In the genomic region with DNA sequence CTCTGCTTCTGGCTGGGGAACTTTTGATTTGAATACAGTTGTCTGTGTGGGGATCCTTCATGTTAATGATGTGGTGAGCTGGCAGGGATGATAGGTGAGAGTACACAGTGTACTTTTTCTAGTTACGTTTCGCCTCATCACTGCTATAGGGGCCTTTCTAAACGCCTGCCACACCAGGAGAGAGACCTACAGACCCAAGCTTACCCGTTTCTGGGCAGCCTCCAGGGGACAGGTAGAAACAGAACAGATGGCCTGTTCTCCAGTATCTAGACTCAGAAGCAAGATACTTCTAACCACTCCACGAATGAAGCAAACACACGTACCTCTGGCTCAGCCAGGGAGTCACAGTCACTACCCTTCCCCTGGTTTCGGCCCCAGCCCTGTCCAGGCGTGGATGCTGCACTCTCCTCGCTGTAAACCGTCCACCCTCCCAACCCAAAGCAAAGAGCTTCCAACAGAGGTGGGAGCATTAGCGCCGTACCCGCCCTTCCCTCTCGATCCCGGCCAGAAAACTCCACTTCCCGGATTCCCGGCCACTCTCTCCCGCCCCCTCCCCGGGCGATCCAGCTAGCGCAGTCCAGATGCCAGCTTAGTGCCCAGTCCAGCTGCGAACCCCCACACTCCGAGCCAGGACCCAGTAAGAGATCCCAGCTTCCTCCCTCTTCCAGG, we compare ENCODE assay signal across 8 cellular contexts. TPM values are rescaled to one million over a fixed set of nuclear protein-coding genes. Genes with fewer than 3 reads are reported as not detected.
DNase-seq lines count a peak whose midpoint lies in the region; ATAC-seq and TF ChIP-seq lines count a peak whose summit lies in the region.

No MANE protein-coding gene starts in this region.

- no peak overlapping the region for H4K91ac ChIP-seq in mesenchymal stem cell (ENCODE audit: low read length)

- peak overlapping the region; percentile 81 for H3K4me2 ChIP-seq in mesenchymal stem cell (ENCODE audit: low read length, poor library complexity, severe bottlenecking)

- H3K4ac ChIP-seq in mesenchymal stem cell (ENCODE audit: low read depth in 1 of 2, low read length in 2 of 2) = peak overlapping the region in 1 of 2 experiments; percentile 81

- H3K18ac ChIP-seq in mesenchymal stem cell (ENCODE audit: low read depth in 1 of 2, low read length in 2 of 2) = peak overlapping the region in 1 of 2 experiments; percentile 67

- H3K36me3 Mint-ChIP-seq in CD4-positive, alpha-beta T cell (ENCODE audit: low read depth) = peaks cover 19% of the 10 kb centered on the region

- POLR2A ChIA-PET in CD4-positive, alpha-beta T cell (lab: Charles Lee) = interaction anchor here (0.8 kb wide), 1 partner anchor 32 kb away, joined by 3 read pairs; no protein-coding TSS in a partner anchor

- H3K27ac Mint-ChIP-seq in CD4-positive, alpha-beta T cell = peak overlapping the region; percentile 75

- no peaks in the 10 kb centered on the region for H3K27me3 Mint-ChIP-seq in CD4-positive, alpha-beta T cell

- H2AK5ac ChIP-seq in mesenchymal stem cell (ENCODE audit: low read length, severe bottlenecking) = no peak overlapping the region

- H2BK5ac ChIP-seq in mesenchymal stem cell (ENCODE audit: low read depth, low read length, poor library complexity, severe bottlenecking) = no peak overlapping the region

- peaks cover 4% of the 10 kb centered on the region for H3K4me1 ChIP-seq in mesenchymal stem cell (ENCODE audit: control insufficient read depth, insufficient read depth, low read depth, low read length)
- H3K4me1 ChIP-seq in stomach = peaks cover 28 to 70% (median 56%) of the 10 kb centered on the region in 4 donors

- H2BK12ac ChIP-seq in mesenchymal stem cell (ENCODE audit: low read length in 2 of 2) = peak overlapping the region in 1 of 2 experiments; percentile 15

- no peak for DNase-seq in CD4-positive, alpha-beta T cell
- DNase-seq in SW480 (ENCODE audit: low spot score) (peak; percentile 6), dorsolateral prefrontal cortex (peak in 5 of 10 donors; percentile 29 to 59 (median 43)), mesenchymal stem cell (peak; percentile 39), stomach (peak; percentile 46), NK-92 (lab: John Stamatoyannopoulos, UW; ENCODE audit: unreplicated experiment) (no peak)

- no peak overlapping the region for H4K8ac ChIP-seq in mesenchymal stem cell (ENCODE audit: low read length)

- WGBS in mesenchymal stem cell = 2% methylated on average over 23 of the region's 23 CpGs
- 0 to 3% (median 2%) methylated on average over 14 to 23 of the region's 23 CpGs for WGBS in stomach, 5 donors

- H3K14ac ChIP-seq in mesenchymal stem cell (ENCODE audit: low read length in 2 of 2) = peak overlapping the region in 1 of 2 experiments; percentile 82

- H3K4me3 ChIP-seq in dorsolateral prefrontal cortex (peak overlapping the region; percentile 58 to 99 (median 93)), mesenchymal stem cell (ENCODE audit: insufficient read depth in 1 of 2, low read depth in 1 of 2, low read length in 2 of 2) (peak overlapping the region; percentile 93 to 95), stomach (peak overlapping the region; percentile 79 to 96 (median 87))

- H3K27me3 ChIP-seq in CD4-positive, alpha-beta T cell (ENCODE audit: control insufficient read depth, insufficient read depth, low read length) = no peaks in the 10 kb centered on the region
- H3K27me3 ChIP-seq in dorsolateral prefrontal cortex = no peaks in the 10 kb centered on the region
- H3K27me3 ChIP-seq in mesenchymal stem cell (ENCODE audit: control insufficient read depth in 1 of 2, insufficient read depth in 1 of 2, low read length in 2 of 2) = no peaks in the 10 kb centered on the region
- H3K27me3 ChIP-seq in stomach = no peaks in the 10 kb centered on the region

- H3K36me3 ChIP-seq in mesenchymal stem cell (ENCODE audit: control insufficient read depth in 1 of 2, insufficient read depth in 2 of 2, low read depth in 1 of 2, low read length in 2 of 2) (no peaks in the 10 kb centered on the region), stomach (no peaks in the 10 kb centered on the region)

- CTCF ChIA-PET in CD4-positive, alpha-beta T cell (lab: Charles Lee) = interaction anchor here (0.9 to 2.3 kb wide), 3 partner anchors 40 to 75 kb away, joined by 5 to 26 read pairs (median 8); no protein-coding TSS in a partner anchor

- peak overlapping the region; percentile 57 for H2BK120ac ChIP-seq in mesenchymal stem cell (ENCODE audit: low read depth, low read length)

- no peaks in the 10 kb centered on the region for H3K9me3 ChIP-seq in CD4-positive, alpha-beta T cell (ENCODE audit: control insufficient read depth, low read length)
- no peaks in the 10 kb centered on the region for H3K9me3 ChIP-seq in mesenchymal stem cell (ENCODE audit: control insufficient read depth, low read length)
- no peaks in the 10 kb centered on the region for H3K9me3 ChIP-seq in stomach

- H2BK15ac ChIP-seq in mesenchymal stem cell (ENCODE audit: low read depth, poor library complexity, severe bottlenecking) = peak overlapping the region; percentile 88

- no peak for TF ChIP-seq POLR2A in stomach (IDR thresholded peaks at IDR 0.05)

- peak overlapping the region; percentile 94 for H3K9ac ChIP-seq in mesenchymal stem cell (ENCODE audit: low read length)

- intact Hi-C loops in CD4-positive, alpha-beta T cell (cut with DNase I, micrococcal nuclease) = loop anchor here (5.0 to 10.0 kb wide), 5 partner anchors 38 to 1990 kb away; a partner anchor contains a TSS
- intact Hi-C loops in dorsolateral prefrontal cortex (cut with DNase I) = loop anchor here (2.0 to 10.0 kb wide), 5 partner anchors 40 to 278 kb away; no protein-coding TSS in a partner anchor
- intact Hi-C loops in stomach (cut with DNase I; ENCODE audit: low total_unique reads) = no loop called here

- H2AFZ ChIP-seq in mesenchymal stem cell (ENCODE audit: low read depth, low read length) = no peak overlapping the region

- no peak overlapping the region for H3K23ac ChIP-seq in mesenchymal stem cell (ENCODE audit: low read length in 2 of 2)

- no peak for TF ChIP-seq CTCF in CD4-positive, alpha-beta T cell (IDR thresholded peaks at IDR 0.05)
- TF ChIP-seq CTCF in dorsolateral prefrontal cortex (IDR thresholded peaks at IDR 0.05 in 54 of 56, conservative IDR thresholded peaks at IDR 0.05 in 2 of 56; ENCODE audit: low read depth in 1 of 56, partially characterized antibody in 56 of 56) (peak in 1 of 56 donors; percentile 8), stomach (IDR thresholded peaks at IDR 0.05) (no peak)

- no peak for TF ChIP-seq EP300 in stomach (IDR thresholded peaks at IDR 0.05)

- ATAC-seq in CD4-positive, alpha-beta T cell (ENCODE audit: poor library complexity) = no peak
- ATAC-seq in GM19035 (IDR thresholded peaks at IDR 0.05; ENCODE audit: unreplicated experiment) (peak; percentile 41), HG03108 (IDR thresholded peaks at IDR 0.05; ENCODE audit: unreplicated experiment) (peak; percentile 36)

- H3K9me3 Mint-ChIP-seq in CD4-positive, alpha-beta T cell = no peaks in the 10 kb centered on the region

- peak overlapping the region; percentile 91 for H3K4me3 Mint-ChIP-seq in CD4-positive, alpha-beta T cell

- peaks cover 74% of the 10 kb centered on the region for H3K4me1 Mint-ChIP-seq in CD4-positive, alpha-beta T cell (ENCODE audit: low read depth)

- H3K79me1 ChIP-seq in mesenchymal stem cell (replicated peaks; ENCODE audit: low read length, poor library complexity, severe bottlenecking) = peaks cover 6% of the 10 kb centered on the region

- peak overlapping the region; percentile 83 for H3K27ac ChIP-seq in CD4-positive, alpha-beta T cell (ENCODE audit: low read depth, low read length)
- H3K27ac ChIP-seq in dorsolateral prefrontal cortex = peak overlapping the region in 56 of 59 donors; percentile 15 to 99 (median 94)
- no peak overlapping the region for H3K27ac ChIP-seq in mesenchymal stem cell (ENCODE audit: low read length, poor library complexity, severe bottlenecking)
- peak overlapping the region; percentile 83 to 97 (median 96) for H3K27ac ChIP-seq in stomach

RNA-seq across cellular contexts. Expression of a gene that starts 1.2 kb away (rescaled TPM):
- 10 to 100 TPM; 21.6 to 22.1 TPM for total RNA-seq in CD4-positive, alpha-beta T cell
- total RNA-seq in dorsolateral prefrontal cortex = 10 to 100 TPM; 30.9 to 97.2 (median 68.8) TPM
- 29.8 TPM for polyA plus RNA-seq in mesenchymal stem cell (2013, experiment 1 of 2)
- polyA plus RNA-seq in mesenchymal stem cell (2013, experiment 2 of 2) = 30.0 TPM
- 10 to 100 TPM; 13.9 to 56.0 (median 33.0) TPM for total RNA-seq in stomach
- polyA plus RNA-seq in stomach = 10 to 100 TPM; 12.5 to 14.8 (median 14.2) TPM

Comparison
In these comparisons a context has a peak if more than half of its experiments do, and no peak if none do; other contexts are left out.
1. DNase-seq: peak in SW480 (single experiment), mesenchymal stem cell (single experiment) and stomach (single experiment); none in CD4-positive, alpha-beta T cell (0 of 10) and NK-92 (single experiment).
2. Peak in every context shown above with its lines, with median percentiles within 50 percentile points of each other: H3K4me3 ChIP-seq.